ENCODE assay signal across 8 cellular contexts in the genomic region with DNA sequence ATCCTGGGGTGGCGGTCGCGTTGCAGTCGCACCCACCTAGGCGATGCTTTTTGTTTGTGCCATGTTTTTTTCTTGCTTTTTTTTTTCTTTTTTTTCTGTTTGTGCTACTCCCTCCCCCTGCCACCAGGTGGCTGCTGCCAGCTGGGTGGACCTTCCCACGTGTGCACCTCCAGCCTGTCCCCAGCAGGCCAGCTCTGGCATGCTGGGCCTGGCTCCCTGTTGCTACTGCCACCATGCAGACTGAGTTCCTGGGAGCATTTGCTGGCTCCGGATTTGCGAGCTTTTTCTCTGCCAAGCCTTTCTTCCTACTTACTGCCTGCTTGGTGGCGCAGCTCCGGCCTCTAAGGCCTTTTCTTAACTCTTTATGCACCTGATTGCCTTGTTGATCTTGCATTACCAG.
A peak's percentile ranks its signal among the peaks of the same experiment; 100 is the strongest.
DNase-seq lines count a peak whose midpoint lies in the region; ATAC-seq lines count a peak whose summit lies in the region.

No MANE protein-coding gene starts in this region.

- H3K27me3 ChIP-seq in adipocyte (replicated peaks; ENCODE audit: control insufficient read depth, insufficient read depth, low read length): no peaks in the 10 kb centered on the region

- H3K27me3 Mint-ChIP-seq in T-cell: no peaks in the 10 kb centered on the region

- H3K4me1 Mint-ChIP-seq in T-cell: no peaks in the 10 kb centered on the region

- POLR2A ChIA-PET in T-cell (lab: Charles Lee): no interaction called here

- CTCF ChIA-PET in T-cell (lab: Charles Lee): interaction anchor here in 1 of 2 donors (0.6 kb wide), 1 partner anchor 38 kb away, joined by 3 read pairs; no protein-coding TSS in a partner anchor

- no peak overlapping the region for H3K27ac Mint-ChIP-seq in T-cell

- peak; percentile 88 for ATAC-seq in GM21717 (IDR thresholded peaks at IDR 0.05; ENCODE audit: unreplicated experiment)
- ATAC-seq in left lobe of liver: peak; percentile 83
- no peak for ATAC-seq in T-cell (replicated peaks in 1 of 4)

- H3K36me3 Mint-ChIP-seq in T-cell: no peaks in the 10 kb centered on the region

- H3K4me1 ChIP-seq in adipocyte (ENCODE audit: control insufficient read depth, insufficient read depth, low read length): no peaks in the 10 kb centered on the region

- H3K9me3 Mint-ChIP-seq in T-cell: peaks cover 4 to 10% (median 9%) of the 10 kb centered on the region in 3 donors

- H3K4me3 ChIP-seq in adipocyte (ENCODE audit: low read length): no peak overlapping the region

- H3K9ac ChIP-seq in adipocyte (ENCODE audit: low read length): no peak overlapping the region

- H3K36me3 ChIP-seq in adipocyte (ENCODE audit: control insufficient read depth, insufficient read depth, low read length, severe bottlenecking): no peaks in the 10 kb centered on the region

- no peaks in the 10 kb centered on the region for H3K9me3 ChIP-seq in adipocyte (ENCODE audit: control insufficient read depth, low read length)

- no peak overlapping the region for H3K4me3 Mint-ChIP-seq in T-cell

- DNase-seq in SKM-1 treated with dmso at 0.1 percent for 144 hours (lab: John Stamatoyannopoulos, UW; ENCODE audit: unreplicated experiment): peak; percentile 33
- no peak for DNase-seq in SKM-1 (lab: John Stamatoyannopoulos, UW; ENCODE audit: unreplicated experiment)
- peak; percentile 51 for DNase-seq in HT1080 (ENCODE audit: low read depth)
- peak; percentile 22 for DNase-seq in adipocyte (ENCODE audit: low read depth)
- no peak for DNase-seq in left lobe of liver (ENCODE audit: low spot score)
- DNase-seq in NCI-H1105 (lab: John Stamatoyannopoulos, UW): no peak
- no peak for DNase-seq in T-cell

Comparison
In these comparisons a context has a peak if more than half of its experiments do, and no peak if none do; other contexts are left out.
1. DNase-seq: peak in SKM-1 treated with dmso at 0.1 percent for 144 hours (single experiment), HT1080 (single experiment) and adipocyte (single experiment); none in SKM-1 (single experiment), left lobe of liver (single experiment), NCI-H1105 (single experiment) and T-cell (0 of 34).
2. ATAC-seq: peak in GM21717 (single experiment) and left lobe of liver (single experiment); none in T-cell (0 of 4).